In genomic region chr19:45117167-45117594, GRCh38 we compare ENCODE assay signal across 1 cellular context.
TF ChIP-seq lines count a peak whose summit lies in the region.

No MANE protein-coding gene starts in this region.

TF ChIP-seq in GM12878, 131 proteins besides CTCF, POLR2A, EP300 and RAD21 (continued from another document):
- TF ChIP-seq CEBPZ (IDR thresholded peaks at IDR 0.05; ENCODE audit: low read depth, low read length) (no peak), MAX (IDR thresholded peaks at IDR 0.05; ENCODE audit: low read depth, low read length) (no peak), SMC3 (IDR thresholded peaks at IDR 0.05; ENCODE audit: borderline replicate concordance, low read length) (no peak), PRDM15 (CRISPR knock-in tag; IDR thresholded peaks at IDR 0.05) (no peak), ATF3 (IDR thresholded peaks at IDR 0.05; ENCODE audit: borderline replicate concordance, extremely low read depth, low read depth, low read length) (no peak), NBN (IDR thresholded peaks at IDR 0.05) (peak; percentile 93), NR2C1 (IDR thresholded peaks at IDR 0.05) (no peak), NFXL1 (IDR thresholded peaks at IDR 0.05; ENCODE audit: borderline replicate concordance) (no peak)
TF ChIP-seq in GM12878: peak in this region for 34.
